In genomic region chr19:51211833-51212232, GRCh38 we compare ENCODE assay signal across 23 cellular contexts. TPM values are rescaled to one million over a fixed set of nuclear protein-coding genes. Genes with fewer than 3 reads are reported as not detected.
A peak's percentile ranks its signal among the peaks of the same experiment; 100 is the strongest.
DNase-seq lines count a peak whose midpoint lies in the region; ATAC-seq and TF ChIP-seq lines count a peak whose summit lies in the region.
"Had no signal": no experiment of that assay in that cellular context is flagged by ENCODE, and none has a peak within 500 bp of the region (broad histone marks: within the 10 kb centered on the region; RNA-seq: fewer than 3 reads in every experiment).

No MANE protein-coding gene starts in this region.

- peaks cover 10 to 61% (median 39%) of the 10 kb centered on the region in 10 experiments for H3K4me1 ChIP-seq in BLaER1 treated with 17β-estradiol and CSF1 and Interleukin-3, amounts not matched to agents 10 nM and 100 nM
- H3K4me1 ChIP-seq in DOHH2 (ENCODE audit: control insufficient read depth, low read length) (peaks cover 45% of the 10 kb centered on the region), neutrophil (ENCODE audit: control insufficient read depth in 1 of 2, insufficient read depth in 1 of 2, low read depth in 1 of 2, low read length in 1 of 2) (peaks cover 38 to 44% of the 10 kb centered on the region in 2 experiments), testis (no peaks in the 10 kb centered on the region), left lung (peaks cover 0 to 17% of the 10 kb centered on the region in 2 donors)
- H3K4me1 ChIP-seq: A549, BE2C, HAP-1 had no signal

- H3K9me2 ChIP-seq in DOHH2 (replicated peaks; ENCODE audit: control insufficient read depth, low read length): no peaks in the 10 kb centered on the region

- 0 out of 20 replicates have a peak overlapping the region, but pooled peaks of 1 of the 10 experiments have one; percentile 34 for H3K4me3 ChIP-seq in BLaER1 treated with 17β-estradiol and CSF1 and Interleukin-3, amounts not matched to agents 10 nM and 100 nM
- H3K4me3 ChIP-seq in DOHH2 (ENCODE audit: low read length): peak overlapping the region; percentile 76
- H3K4me3 ChIP-seq in NB4 (ENCODE audit: low read depth, low read length): peak overlapping the region; percentile 38
- H3K4me3 ChIP-seq in neutrophil (ENCODE audit: low read depth in 1 of 2, low read length in 1 of 2): no peak overlapping the region
- no peak overlapping the region for H3K4me3 ChIP-seq in testis
- peak overlapping the region in 1 of 2 donors; percentile 33 for H3K4me3 ChIP-seq in left lung
- H3K4me3 ChIP-seq: A549, HAP-1 had no signal

- no peak for TF ChIP-seq CTCF in DOHH2 (IDR thresholded peaks at IDR 0.05; ENCODE audit: low read depth, low read length, poor library complexity, severe bottlenecking)
- TF ChIP-seq CTCF in NB4 (IDR thresholded peaks at IDR 0.05; ENCODE audit: low read depth, low read length): no peak
- no peak for TF ChIP-seq CTCF in neutrophil (IDR thresholded peaks at IDR 0.05)
- TF ChIP-seq CTCF in testis (IDR thresholded peaks at IDR 0.05): no peak
- TF ChIP-seq CTCF in left lung (IDR thresholded peaks at IDR 0.05): no peak

- H3K4me2 ChIP-seq in BLaER1 treated with 17β-estradiol and CSF1 and Interleukin-3, amounts not matched to agents 10 nM and 100 nM: peak overlapping the region in 7 of 11 experiments; percentile 64 to 85 (median 79); a peak in 14 of 22 replicates
- H3K4me2 ChIP-seq in DOHH2 (ENCODE audit: low read length): peak overlapping the region; percentile 86
- H3K4me2 ChIP-seq: A549 had no signal

- H4K20me1 ChIP-seq in BLaER1 treated with 17β-estradiol and CSF1 and Interleukin-3, amounts not matched to agents 10 nM and 100 nM: no peaks in the 10 kb centered on the region
- no peaks in the 10 kb centered on the region for H4K20me1 ChIP-seq in DOHH2 (ENCODE audit: control insufficient read depth, insufficient read depth, low read depth, low read length)

- ATAC-seq in stimulated activated naive CD8-positive, alpha-beta T cell treated with anti-CD3 and anti-CD28 coated beads, Interleukin-15, Interleukin-2, amounts not matched to agents 100 U/mL and 50 U/mL, for 24 hours: no peak
- ATAC-seq in left lung: no peak

- 0 out of 22 replicates have a peak overlapping the region, but pooled peaks of 1 of the 11 experiments have one; percentile 31 for H3K9ac ChIP-seq in BLaER1 treated with 17β-estradiol and CSF1 and Interleukin-3, amounts not matched to agents 10 nM and 100 nM

- no peaks in the 10 kb centered on the region for H3K27me3 ChIP-seq in BLaER1 treated with 17β-estradiol and CSF1 and Interleukin-3, amounts not matched to agents 10 nM and 100 nM
- H3K27me3 ChIP-seq in DOHH2 (ENCODE audit: control insufficient read depth, low read length) (no peaks in the 10 kb centered on the region), neutrophil (no peaks in the 10 kb centered on the region), testis (no peaks in the 10 kb centered on the region), left lung (no peaks in the 10 kb centered on the region)

- peaks cover 0 to 5% (median 0%) of the 10 kb centered on the region in 11 experiments; a peak in 2 of 22 replicates for H3K36me3 ChIP-seq in BLaER1 treated with 17β-estradiol and CSF1 and Interleukin-3, amounts not matched to agents 10 nM and 100 nM
- H3K36me3 ChIP-seq in DOHH2 (ENCODE audit: control insufficient read depth, low read length) (no peaks in the 10 kb centered on the region; the same call in 1 of the 2 replicates), neutrophil (peaks cover 13% of the 10 kb centered on the region), testis (ENCODE audit: low read depth, missing control alignments) (no peaks in the 10 kb centered on the region), left lung (no peaks in the 10 kb centered on the region)
- H3K36me3 ChIP-seq: BE2C, HAP-1 had no signal

- H3K79me2 ChIP-seq in DOHH2 (ENCODE audit: control insufficient read depth, low read length): peaks cover 8% of the 10 kb centered on the region; the same call in 1 of the 2 replicates

- TF ChIP-seq POLR2A in NB4 (IDR thresholded peaks at IDR 0.05; ENCODE audit: extremely low read depth, insufficient read length) (no peak), testis (IDR thresholded peaks at IDR 0.05) (no peak)

- H3F3A ChIP-seq in DOHH2 (ENCODE audit: control insufficient read depth, insufficient read depth): peaks cover 4% of the 10 kb centered on the region; the same call in 1 of the 2 replicates

- H3K27ac ChIP-seq in BLaER1 treated with 17β-estradiol and CSF1 and Interleukin-3, amounts not matched to agents 10 nM and 100 nM: peak overlapping the region in 6 of 11 experiments; percentile 60 to 74 (median 68); a peak in 9 of 22 replicates
- H3K27ac ChIP-seq in DOHH2 (ENCODE audit: low read depth, low read length) (no peak overlapping the region), neutrophil (peak overlapping the region; percentile 76), testis (no peak overlapping the region), left lung (no peak overlapping the region)
- H3K27ac ChIP-seq: A549 had no signal

- DNase-seq in NB4 (ENCODE audit: low read depth) (no peak), testis (no peak), NCI-H510A treated with DMSO at 0.1 percent for 48 hours (lab: John Stamatoyannopoulos, UW) (no peak), left lung (no peak)
- DNase-seq in stimulated activated naive CD8-positive, alpha-beta T cell treated with anti-CD3 and anti-CD28 coated beads, Interleukin-15, Interleukin-2, amounts not matched to agents 100 U/mL and 50 U/mL, for 24 hours: no peak
- DNase-seq: 8988T; ACHN; AML-193; BE2C; C1 segment of cervical spinal cord; CD4-positive, alpha-beta T cell; CD8-positive, alpha-beta memory T cell; DMS 273 treated with DMSO at 0.1 percent for 48 hours; DMS79; GF-D8; GOT3; HFFc6 had no signal

- intact Hi-C loops in testis (cut with DNase I; ENCODE audit: low total_unique reads) (no loop called here), left lung (cut with DNase I) (no loop called here)

- peaks cover 7 to 14% (median 9%) of the 10 kb centered on the region in 11 experiments; a peak in 17 of 22 replicates for H3K9me3 ChIP-seq in BLaER1 treated with 17β-estradiol and CSF1 and Interleukin-3, amounts not matched to agents 10 nM and 100 nM (replicated peaks in 1 of 11)
- H3K9me3 ChIP-seq in DOHH2 (ENCODE audit: control insufficient read depth, insufficient read depth, low read length) (no peaks in the 10 kb centered on the region), neutrophil (no peaks in the 10 kb centered on the region), testis (no peaks in the 10 kb centered on the region), left lung (no peaks in the 10 kb centered on the region)
- H3K9me3 ChIP-seq: BE2C, HAP-1 had no signal

- 89 to 91% methylated on average over 9 of the region's 9 CpGs for WGBS in testis, 2 donors

RNA-seq across cellular contexts. Expression of gene CD33, which starts 13.0 kb away (rescaled TPM):
- total RNA-seq in testis (1 to 10 TPM; 1.3 to 1.7 TPM), left lung (10 to 100 TPM; 15.7 to 26.4 TPM)
- polyA plus RNA-seq in testis (ENCODE audit: insufficient read depth, low read depth, low replicate concordance): 3.8 TPM
- total RNA-seq: G401, HFFc6 had no signal
- polyA plus RNA-seq: CD8-positive, alpha-beta memory T cell had no signal

RNA-seq across cellular contexts. Expression of gene SIGLECL1, which starts 39.0 kb away (rescaled TPM):
- total RNA-seq in testis (10 to 100 TPM; 18.7 to 23.8 TPM), left lung (not detected)
- polyA plus RNA-seq in testis (ENCODE audit: insufficient read depth, low read depth, low replicate concordance): 103 TPM
- total RNA-seq: CD4-positive, alpha-beta T cell; CD8-positive, alpha-beta memory T cell; G401; HFFc6 had no signal
- polyA plus RNA-seq: A549; CD8-positive, alpha-beta memory T cell had no signal

Comparison
In these comparisons a context has a peak if more than half of its experiments do, and no peak if none do; other contexts are left out.
1. H3K27ac ChIP-seq: peak in BLaER1 treated with 17β-estradiol and CSF1 and Interleukin-3, amounts not matched to agents 10 nM and 100 nM (6 of 11) and neutrophil (single experiment); none in DOHH2 (single experiment), testis (0 of 2) and left lung (0 of 2).
2. H3K4me3 ChIP-seq: peak in DOHH2 (single experiment) and NB4 (single experiment); none in neutrophil (0 of 2) and testis (0 of 2).
3. RNA of gene CD33, which starts 13.0 kb away (total RNA-seq): 15.7 to 26.4 TPM in left lung; 1.3 to 1.7 TPM in testis; every median in the first group is over 4 times any median in the second.
4. RNA of gene SIGLECL1, which starts 39.0 kb away (total RNA-seq): 18.7 to 23.8 TPM in testis; not detected in left lung; every median in the first group is over 10 times any median in the second.